In the genomic region with DNA sequence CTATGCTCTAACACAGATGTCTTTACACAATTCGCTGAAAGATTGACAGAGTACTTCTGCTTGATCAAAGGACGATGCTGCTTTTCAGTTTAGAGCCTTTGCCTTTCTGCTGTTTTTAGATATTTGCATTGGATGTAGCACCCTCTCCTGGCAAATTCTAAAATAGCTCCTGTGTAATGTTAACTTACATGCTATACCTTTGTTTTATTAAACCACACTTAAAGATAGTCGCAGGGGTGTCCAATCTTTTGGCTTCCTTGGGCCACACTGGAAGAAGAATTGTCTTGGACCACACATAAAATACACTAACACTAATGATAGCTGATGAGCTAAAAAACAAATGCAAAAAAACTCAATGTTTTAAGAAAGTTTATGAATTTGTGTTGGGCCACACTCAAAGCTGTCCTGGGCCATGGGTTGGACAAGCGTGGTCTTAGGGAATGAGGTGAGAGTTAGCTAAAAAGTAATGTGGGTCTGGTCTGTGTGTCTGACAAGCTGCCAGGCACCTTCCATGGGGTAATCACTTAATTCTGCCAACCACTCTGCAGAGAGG, we compare ENCODE assay signal across 1 cellular context.
TF ChIP-seq lines count a peak whose summit lies in the region.

No MANE protein-coding gene starts in this region.

TF ChIP-seq in GM23338, 12 proteins besides CTCF, POLR2A, EP300 and RAD21 (continued from another document):
- no peak for TF ChIP-seq STAT1 (IDR thresholded peaks at IDR 0.05; ENCODE audit: unreplicated experiment)
